In the genomic region with DNA sequence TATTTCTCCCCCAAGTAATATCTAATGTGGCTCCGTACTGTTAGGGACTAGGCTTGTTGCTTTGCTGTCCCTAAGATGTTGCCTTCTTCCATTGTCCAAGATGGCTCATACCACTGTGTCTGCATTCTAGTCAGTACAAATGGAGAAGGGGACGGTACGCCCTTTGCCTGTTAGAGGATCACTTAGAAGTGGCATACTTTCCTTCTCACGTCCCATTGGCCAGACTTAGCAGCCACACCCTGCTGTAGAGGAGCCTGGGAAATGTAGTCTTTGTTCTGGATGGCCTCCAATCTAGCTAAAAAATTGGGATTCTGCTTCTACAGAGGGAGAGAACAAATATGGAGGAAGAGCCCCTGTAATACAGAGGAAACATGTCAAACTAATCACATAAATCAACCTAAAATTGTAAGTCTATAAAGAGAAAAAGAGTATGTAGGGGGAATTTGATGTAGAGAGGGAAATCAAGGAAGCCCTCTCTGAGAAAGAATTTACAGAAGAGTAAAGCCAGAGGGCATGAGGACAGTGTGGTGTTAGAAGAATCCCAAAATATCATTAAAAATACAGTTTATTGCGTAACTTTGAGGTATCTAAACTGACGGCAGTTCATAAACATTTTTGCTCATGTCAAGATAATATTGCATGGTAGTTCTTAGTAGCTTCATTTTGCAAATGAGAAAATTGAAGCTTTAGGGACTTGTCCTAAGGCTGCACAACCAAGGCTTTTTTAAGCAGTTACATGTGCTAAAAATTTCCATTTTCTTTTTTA, we compare ENCODE assay signal across 15 cellular contexts. TPM values are rescaled to one million over a fixed set of nuclear protein-coding genes. Genes with fewer than 3 reads are reported as not detected.
A peak's percentile ranks its signal among the peaks of the same experiment; 100 is the strongest.
DNase-seq lines count a peak whose midpoint lies in the region; ATAC-seq and TF ChIP-seq lines count a peak whose summit lies in the region.
"Had no signal": no experiment of that assay in that cellular context is flagged by ENCODE, and none has a peak within 500 bp of the region (broad histone marks: within the 10 kb centered on the region; RNA-seq: fewer than 3 reads in every experiment).

No MANE protein-coding gene starts in this region.

- TF ChIP-seq CTCF in A673 (conservative IDR thresholded peaks at IDR 0.05; ENCODE audit: low read depth, low read length): no peak
- no peak for TF ChIP-seq CTCF in OCI-LY7 (conservative IDR thresholded peaks at IDR 0.05; ENCODE audit: low read length)
- no peak for TF ChIP-seq CTCF in fibroblast of pulmonary artery (IDR thresholded peaks at IDR 0.05; ENCODE audit: low read length, missing control alignments)

- H3K4me3 ChIP-seq in A673 (ENCODE audit: low read depth, low read length, poor library complexity, severe bottlenecking) (no peak overlapping the region), OCI-LY7 (ENCODE audit: low read depth, low read length, poor library complexity, severe bottlenecking) (no peak overlapping the region), fibroblast of pulmonary artery (replicated peaks; ENCODE audit: low read depth, low read length) (no peak overlapping the region)
- H3K4me3 ChIP-seq: pancreas, transverse colon had no signal

- POLR2A ChIA-PET in A673 (lab: Charles Lee; ENCODE audit: low non-redundant PET) (no interaction called here), OCI-LY7 (lab: Charles Lee) (interaction anchor here (0.7 to 2.1 kb wide), 3 partner anchors 14 to 1787 kb away, joined by 3 to 9 read pairs (median 3); no protein-coding TSS in a partner anchor)

- BruUV-seq in A673 (replicated peaks; lab: Mats Ljungman, UMichigan): no TSS peak
- BruUV-seq in OCI-LY7 (replicated peaks; lab: Mats Ljungman, UMichigan): no TSS peak

- CTCF ChIA-PET in A673 (lab: Charles Lee) (no interaction called here), OCI-LY7 (lab: Charles Lee; ENCODE audit: unreplicated experiment) (no interaction called here)

- H2AFZ ChIP-seq in OCI-LY7 (ENCODE audit: low read length): no peak overlapping the region

- no peaks in the 10 kb centered on the region for H3K79me2 ChIP-seq in OCI-LY7 (ENCODE audit: insufficient read depth, low read depth, low read length)

- no peaks in the 10 kb centered on the region for H3K9me2 ChIP-seq in OCI-LY7 (ENCODE audit: insufficient read depth, low read length)

- DNase-seq in A673 (ENCODE audit: low spot score) (peak; percentile 48), GM03348 (ENCODE audit: low spot score) (peak; percentile 21), OCI-LY7 (ENCODE audit: low spot score) (peak; percentile 32), fibroblast of pulmonary artery (ENCODE audit: low read depth) (peak; percentile 36), Ammon's horn (ENCODE audit: low spot score) (no peak), cerebellum (ENCODE audit: low spot score) (no peak)
- no peak for DNase-seq in stimulated activated CD4-positive, alpha-beta T cell treated with anti-CD3 and anti-CD28 coated beads, Interleukin-2, amount 100 ng/mL, for 24 hours
- DNase-seq: activated CD4-positive, alpha-beta T cell treated with anti-CD3 and anti-CD28 coated beads, Interleukin-2, amount 50 U/mL, for 1 hour; amygdala; NCI-H1105 treated with DMSO at 0.1 percent for 48 hours; pancreas; transverse colon had no signal

- no peak overlapping the region for H3K4me2 ChIP-seq in OCI-LY7 (ENCODE audit: low read length)

- H3K27ac ChIP-seq in A673 (ENCODE audit: low read depth, low read length, poor library complexity, severe bottlenecking) (no peak overlapping the region), OCI-LY7 (ENCODE audit: low read depth, low read length, poor library complexity, severe bottlenecking) (no peak overlapping the region)
- H3K27ac ChIP-seq: pancreas, transverse colon had no signal

- no peaks in the 10 kb centered on the region for H4K20me1 ChIP-seq in OCI-LY7 (ENCODE audit: insufficient read depth, low read length)

- no peak for ATAC-seq in GM18870 (IDR thresholded peaks at IDR 0.05; ENCODE audit: unreplicated experiment)
- ATAC-seq: Panc1 had no signal

- H3K36me3 ChIP-seq in A673 (ENCODE audit: insufficient read depth, low read length, poor library complexity, severe bottlenecking) (peaks cover 30% of the 10 kb centered on the region), OCI-LY7 (ENCODE audit: insufficient read depth, low read length) (peaks cover 12% of the 10 kb centered on the region)

- H3K4me1 ChIP-seq in A673 (ENCODE audit: insufficient read depth, low read length, poor library complexity, severe bottlenecking) (no peaks in the 10 kb centered on the region), OCI-LY7 (ENCODE audit: insufficient read depth, low read length, poor library complexity, severe bottlenecking) (peaks cover 12% of the 10 kb centered on the region)
- H3K4me1 ChIP-seq: Caco-2 had no signal

- no peaks in the 10 kb centered on the region for H3K27me3 ChIP-seq in A673 (replicated peaks; ENCODE audit: insufficient read depth, low read depth, low read length, poor library complexity)
- H3K27me3 ChIP-seq: pancreas, transverse colon had no signal

- intact Hi-C loops in A673 (cut with micrococcal nuclease; ENCODE audit: unreplicated experiment): no loop called here
- intact Hi-C loops in OCI-LY7 (cut with micrococcal nuclease; ENCODE audit: unreplicated experiment): no loop called here

- no peaks in the 10 kb centered on the region for H3K9me3 ChIP-seq in A673 (ENCODE audit: low read depth, low read length, poor library complexity, severe bottlenecking)
- H3K9me3 ChIP-seq in OCI-LY7 (ENCODE audit: low read length): no peaks in the 10 kb centered on the region
- H3K9me3 ChIP-seq: Caco-2, pancreas, transverse colon had no signal

RNA-seq across cellular contexts. Expression of a gene that starts 15.1 kb away (rescaled TPM):
- total RNA-seq in A673 (2021) (25.7 and 28.4 TPM in 2 replicates), OCI-LY7 (2022) (19.3 and 23.4 TPM in 2 replicates), cerebellum (24.5 TPM)
- 8.8 and 9.2 TPM in 2 replicates for total RNA-seq in OCI-LY7 (2014; rRNA removed; shearing (Covaris generic))

RNA-seq across cellular contexts. Expression of a gene that starts 15.4 kb away (rescaled TPM):
- total RNA-seq in A673 (2021) (52.6 and 65.5 TPM in 2 replicates), OCI-LY7 (2022) (39.2 and 44.7 TPM in 2 replicates), cerebellum (54.3 TPM)
- total RNA-seq in OCI-LY7 (2014; rRNA removed; shearing (Covaris generic)): 25.8 and 29.5 TPM in 2 replicates

Comparison
In these comparisons a context has a peak if more than half of its experiments do, and no peak if none do; other contexts are left out.
1. DNase-seq: peak in A673 (single experiment), GM03348 (single experiment), OCI-LY7 (single experiment) and fibroblast of pulmonary artery (single experiment); none in stimulated activated CD4-positive, alpha-beta T cell treated with anti-CD3 and anti-CD28 coated beads, Interleukin-2, amount 100 ng/mL, for 24 hours (0 of 2), Ammon's horn (single experiment) and cerebellum (single experiment).